ENCODE assay signal across 1 cellular context in the genomic region with DNA sequence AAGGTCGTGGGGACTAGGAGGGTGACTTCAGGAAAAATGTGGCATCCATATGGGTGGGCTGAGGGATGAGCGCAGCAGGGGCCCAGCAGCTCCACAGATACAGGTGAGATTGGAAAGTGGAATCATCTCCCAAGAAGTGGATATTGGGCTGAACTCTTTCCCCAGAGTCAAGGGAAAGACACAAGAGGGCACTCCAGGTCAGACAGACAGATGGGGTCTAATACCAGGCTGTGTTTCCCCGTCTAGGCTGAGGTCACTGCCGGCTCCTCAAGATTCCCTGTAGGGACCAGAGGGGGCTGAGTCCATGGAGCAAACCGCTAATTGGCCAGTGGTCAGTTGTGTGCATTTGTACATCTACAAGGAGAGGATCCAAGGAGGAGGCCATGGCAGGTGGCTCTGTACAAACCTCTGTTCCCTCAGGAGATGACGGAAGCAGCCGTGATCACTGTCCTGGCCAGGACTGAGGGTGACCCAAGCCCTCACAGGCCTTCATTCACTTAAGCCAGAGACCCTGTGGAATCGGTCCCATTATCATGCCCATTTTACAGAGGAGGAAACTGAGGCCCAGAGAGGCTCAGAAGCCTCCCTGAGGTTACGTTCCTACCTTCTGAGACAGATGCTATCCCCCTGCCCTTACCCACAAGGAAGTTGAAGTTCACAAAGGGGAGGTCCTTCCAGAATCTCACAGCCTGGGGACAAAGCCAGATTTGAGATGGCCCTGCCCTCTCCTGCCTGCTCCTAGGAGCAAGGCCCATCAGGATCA.
TF ChIP-seq lines count a peak whose summit lies in the region.

No MANE protein-coding gene starts in this region.

TF ChIP-seq in WTC11, 78 proteins besides CTCF, POLR2A, EP300 and RAD21 (continued from another document):
- TF ChIP-seq, protein P1, sequence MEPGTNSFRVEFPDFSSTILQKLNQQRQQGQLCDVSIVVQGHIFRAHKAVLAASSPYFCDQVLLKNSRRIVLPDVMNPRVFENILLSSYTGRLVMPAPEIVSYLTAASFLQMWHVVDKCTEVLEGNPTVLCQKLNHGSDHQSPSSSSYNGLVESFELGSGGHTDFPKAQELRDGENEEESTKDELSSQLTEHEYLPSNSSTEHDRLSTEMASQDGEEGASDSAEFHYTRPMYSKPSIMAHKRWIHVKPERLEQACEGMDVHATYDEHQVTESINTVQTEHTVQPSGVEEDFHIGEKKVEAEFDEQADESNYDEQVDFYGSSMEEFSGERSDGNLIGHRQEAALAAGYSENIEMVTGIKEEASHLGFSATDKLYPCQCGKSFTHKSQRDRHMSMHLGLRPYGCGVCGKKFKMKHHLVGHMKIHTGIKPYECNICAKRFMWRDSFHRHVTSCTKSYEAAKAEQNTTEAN (CRISPR knock-in tag; IDR thresholded peaks at IDR 0.05) = no peak
- TF ChIP-seq ZNF671 (CRISPR knock-in tag; IDR thresholded peaks at IDR 0.05) = no peak
- no peak for TF ChIP-seq CREM (CRISPR knock-in tag; IDR thresholded peaks at IDR 0.05)
- no peak for TF ChIP-seq SMAD3 (CRISPR knock-in tag; IDR thresholded peaks at IDR 0.05; ENCODE audit: borderline replicate concordance)
- TF ChIP-seq NR2C2 (CRISPR knock-in tag; IDR thresholded peaks at IDR 0.05) = no peak
- TF ChIP-seq, protein P2, sequence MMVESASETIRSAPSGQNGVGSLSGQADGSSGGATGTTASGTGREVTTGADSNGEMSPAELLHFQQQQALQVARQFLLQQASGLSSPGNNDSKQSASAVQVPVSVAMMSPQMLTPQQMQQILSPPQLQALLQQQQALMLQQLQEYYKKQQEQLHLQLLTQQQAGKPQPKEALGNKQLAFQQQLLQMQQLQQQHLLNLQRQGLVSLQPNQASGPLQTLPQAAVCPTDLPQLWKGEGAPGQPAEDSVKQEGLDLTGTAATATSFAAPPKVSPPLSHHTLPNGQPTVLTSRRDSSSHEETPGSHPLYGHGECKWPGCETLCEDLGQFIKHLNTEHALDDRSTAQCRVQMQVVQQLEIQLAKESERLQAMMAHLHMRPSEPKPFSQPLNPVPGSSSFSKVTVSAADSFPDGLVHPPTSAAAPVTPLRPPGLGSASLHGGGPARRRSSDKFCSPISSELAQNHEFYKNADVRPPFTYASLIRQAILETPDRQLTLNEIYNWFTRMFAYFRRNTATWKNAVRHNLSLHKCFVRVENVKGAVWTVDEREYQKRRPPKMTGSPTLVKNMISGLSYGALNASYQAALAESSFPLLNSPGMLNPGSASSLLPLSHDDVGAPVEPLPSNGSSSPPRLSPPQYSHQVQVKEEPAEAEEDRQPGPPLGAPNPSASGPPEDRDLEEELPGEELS (CRISPR knock-in tag; IDR thresholded peaks at IDR 0.05) = no peak
- TF ChIP-seq, protein P3, sequence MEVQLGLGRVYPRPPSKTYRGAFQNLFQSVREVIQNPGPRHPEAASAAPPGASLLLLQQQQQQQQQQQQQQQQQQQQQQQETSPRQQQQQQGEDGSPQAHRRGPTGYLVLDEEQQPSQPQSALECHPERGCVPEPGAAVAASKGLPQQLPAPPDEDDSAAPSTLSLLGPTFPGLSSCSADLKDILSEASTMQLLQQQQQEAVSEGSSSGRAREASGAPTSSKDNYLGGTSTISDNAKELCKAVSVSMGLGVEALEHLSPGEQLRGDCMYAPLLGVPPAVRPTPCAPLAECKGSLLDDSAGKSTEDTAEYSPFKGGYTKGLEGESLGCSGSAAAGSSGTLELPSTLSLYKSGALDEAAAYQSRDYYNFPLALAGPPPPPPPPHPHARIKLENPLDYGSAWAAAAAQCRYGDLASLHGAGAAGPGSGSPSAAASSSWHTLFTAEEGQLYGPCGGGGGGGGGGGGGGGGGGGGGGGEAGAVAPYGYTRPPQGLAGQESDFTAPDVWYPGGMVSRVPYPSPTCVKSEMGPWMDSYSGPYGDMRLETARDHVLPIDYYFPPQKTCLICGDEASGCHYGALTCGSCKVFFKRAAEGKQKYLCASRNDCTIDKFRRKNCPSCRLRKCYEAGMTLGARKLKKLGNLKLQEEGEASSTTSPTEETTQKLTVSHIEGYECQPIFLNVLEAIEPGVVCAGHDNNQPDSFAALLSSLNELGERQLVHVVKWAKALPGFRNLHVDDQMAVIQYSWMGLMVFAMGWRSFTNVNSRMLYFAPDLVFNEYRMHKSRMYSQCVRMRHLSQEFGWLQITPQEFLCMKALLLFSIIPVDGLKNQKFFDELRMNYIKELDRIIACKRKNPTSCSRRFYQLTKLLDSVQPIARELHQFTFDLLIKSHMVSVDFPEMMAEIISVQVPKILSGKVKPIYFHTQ (CRISPR knock-in tag; IDR thresholded peaks at IDR 0.05) = no peak
- no peak for TF ChIP-seq NR1H2 (CRISPR knock-in tag; IDR thresholded peaks at IDR 0.05)
- TF ChIP-seq ZBTB21 (CRISPR knock-in tag; IDR thresholded peaks at IDR 0.05; ENCODE audit: borderline replicate concordance) = no peak
